17 cellular contexts compared by ENCODE assay signal in genomic region chr17:44311562-44312181, GRCh38.
A peak's percentile ranks its signal among the peaks of the same experiment; 100 is the strongest.
DNase-seq lines count a peak whose midpoint lies in the region; ATAC-seq lines count a peak whose summit lies in the region.
"Had no signal": no experiment of that assay in that cellular context is flagged by ENCODE, and none has a peak within 500 bp of the region (broad histone marks: within the 10 kb centered on the region; RNA-seq: fewer than 3 reads in every experiment).

No MANE protein-coding gene starts in this region.

- ATAC-seq in GM19035 (IDR thresholded peaks at IDR 0.05; ENCODE audit: unreplicated experiment), result no peak
- no peak for ATAC-seq in GM18519 (IDR thresholded peaks at IDR 0.05; ENCODE audit: low FRiP score, unreplicated experiment)
- ATAC-seq: HCT116, K562 had no signal

- H3K27ac ChIP-seq in cingulate gyrus (ENCODE audit: low read depth, low read length), result peak overlapping the region; percentile 69
- H3K27ac ChIP-seq: C4-2B, GM23248 had no signal

- DNase-seq in NCI-H82 (lab: John Stamatoyannopoulos, UW) (peak; percentile 51), NCI-H82 treated with DMSO at 0.1 percent for 48 hours (lab: John Stamatoyannopoulos, UW; ENCODE audit: unreplicated experiment) (no peak), islet precursor cell (peak; percentile 47), NCI-H1417 treated with DMSO at 0.1 percent for 48 hours (lab: John Stamatoyannopoulos, UW) (no peak), AG08395 (ENCODE audit: low spot score) (no peak)
- DNase-seq: 8988T; BE2C; CD4-positive, alpha-beta memory T cell; DMS53; GF-D8; GM23248 had no signal

Comparison
In these comparisons a context has a peak if more than half of its experiments do, and no peak if none do; other contexts are left out.
1. DNase-seq: peak in NCI-H82 (single experiment) and islet precursor cell (single experiment); none in NCI-H82 treated with DMSO at 0.1 percent for 48 hours (single experiment), NCI-H1417 treated with DMSO at 0.1 percent for 48 hours (single experiment) and AG08395 (single experiment).